Comparison of ENCODE assay signal across 28 cellular contexts in genomic region chr15:26758079-26758478, GRCh38. TPM values are rescaled to one million over a fixed set of nuclear protein-coding genes. Genes with fewer than 3 reads are reported as not detected.
DNase-seq lines count a peak whose midpoint lies in the region; ATAC-seq, FAIRE-seq and TF ChIP-seq lines count a peak whose summit lies in the region.
"Had no signal": no experiment of that assay in that cellular context is flagged by ENCODE, and none has a peak within 500 bp of the region (broad histone marks: within the 10 kb centered on the region; RNA-seq: fewer than 3 reads in every experiment).

No MANE protein-coding gene starts in this region.

- TF ChIP-seq CTCF in IMR-90 (conservative IDR thresholded peaks at IDR 0.05; ENCODE audit: low read depth, low read length) (no peak), K562 (IDR thresholded peaks at IDR 0.05 in 2 of 3, conservative IDR thresholded peaks at IDR 0.05 in 1 of 3; ENCODE audit: insufficient read depth in 2 of 3, low read depth in 1 of 3, low read length in 3 of 3) (no peak), neural progenitor cell (IDR thresholded peaks at IDR 0.05) (no peak)

- no peak overlapping the region for H3K9ac ChIP-seq in IMR-90 (ENCODE audit: low read depth, low read length)
- no peak overlapping the region for H3K9ac ChIP-seq in K562 (ENCODE audit: insufficient read depth in 1 of 2, low read depth in 2 of 2, low read length in 2 of 2)
- no peak overlapping the region for H3K9ac ChIP-seq in neural progenitor cell
- H3K9ac ChIP-seq: BLaER1, GM23248, SK-N-SH had no signal

- H3K4me2 ChIP-seq in IMR-90 (ENCODE audit: low read depth, low read length) (no peak overlapping the region), K562 (ENCODE audit: insufficient read depth, low read length) (no peak overlapping the region), neural progenitor cell (peak overlapping the region; percentile 24)
- H3K4me2 ChIP-seq: BLaER1, SK-N-SH had no signal

- no peak overlapping the region for H4K5ac ChIP-seq in IMR-90 (ENCODE audit: low read depth, low read length)

- no peak overlapping the region for H3K27ac Mint-ChIP-seq in neural progenitor cell
- H3K27ac Mint-ChIP-seq in activated CD4-positive, alpha-beta T cell treated with anti-CD3 and anti-CD28 coated beads, Interleukin-2, amount 10 ng/mL, durations not matched to agents 7 days and 5 days, result no peak overlapping the region
- H3K27ac Mint-ChIP-seq: T-helper 17 cell had no signal

- H3K56ac ChIP-seq in IMR-90 (ENCODE audit: extremely low read depth, insufficient read depth, low read length), result no peak overlapping the region

- peaks cover under 1% of the 10 kb centered on the region for H3K27me3 Mint-ChIP-seq in neural progenitor cell (ENCODE audit: insufficient read depth, low read depth)
- H3K27me3 Mint-ChIP-seq in activated CD4-positive, alpha-beta T cell treated with anti-CD3 and anti-CD28 coated beads, Interleukin-2, amount 10 ng/mL, durations not matched to agents 7 days and 5 days, result no peaks in the 10 kb centered on the region
- H3K27me3 Mint-ChIP-seq: CD4-positive, CD25-positive, alpha-beta regulatory T cell; T-helper 17 cell had no signal

- TF ChIP-seq POLR2A in IMR-90 (IDR thresholded peaks at IDR 0.05; ENCODE audit: low read depth, low read length) (no peak), K562 (conservative IDR thresholded peaks at IDR 0.05) (no peak)

- H4K20me1 ChIP-seq in IMR-90 (ENCODE audit: insufficient read depth, low read length) (no peaks in the 10 kb centered on the region), K562 (replicated peaks; ENCODE audit: control insufficient read depth, insufficient read depth, low read length) (no peaks in the 10 kb centered on the region), neural progenitor cell (ENCODE audit: low read depth) (no peaks in the 10 kb centered on the region)
- H4K20me1 ChIP-seq: BLaER1 had no signal

- no peaks in the 10 kb centered on the region for H3K36me3 ChIP-seq in IMR-90 (ENCODE audit: control insufficient read depth, insufficient read depth, low read length)
- H3K36me3 ChIP-seq in K562 (ENCODE audit: control insufficient read depth, insufficient read depth, low read length), result no peaks in the 10 kb centered on the region
- H3K36me3 ChIP-seq in neural progenitor cell, result peaks cover 6% of the 10 kb centered on the region
- H3K36me3 ChIP-seq: BLaER1, MG63 had no signal

- no peak overlapping the region for H2BK120ac ChIP-seq in IMR-90 (ENCODE audit: low read depth, low read length)

- no peak overlapping the region for H2AK9ac ChIP-seq in IMR-90 (replicated peaks; ENCODE audit: low read depth, low read length, poor library complexity)

- peaks cover 14% of the 10 kb centered on the region for H3F3A ChIP-seq in neural progenitor cell (ENCODE audit: low read depth)

- no CpG with 5 or more reads among the region's 4 CpGs for WGBS in IMR-90 (ENCODE audit: extremely low coverage in 2 of 2, insufficient read length in 1 of 2), 2 experiments
- WGBS in K562 (ENCODE audit: insufficient coverage, low coverage, missing lambda C conversion rate), result 0% methylated on average over 4 of the region's 4 CpGs

- dilution Hi-C loops in IMR-90 (cut with HindIII; ENCODE audit: low sequenced_read_pairs, unreplicated experiment), result no loop called here

- H3K79me1 ChIP-seq in IMR-90 (ENCODE audit: low read depth in 1 of 2, low read length in 2 of 2), result no peaks in the 10 kb centered on the region

- no peak for FAIRE-seq in K562 (lab: Jason Lieb, UNC)
- FAIRE-seq: GM18507 had no signal

- H3K9me3 ChIP-seq in IMR-90 (ENCODE audit: control insufficient read depth, insufficient read depth, low read length) (peaks cover 8% of the 10 kb centered on the region), K562 (replicated peaks; ENCODE audit: control insufficient read depth, insufficient read depth, low read depth, low read length) (no peaks in the 10 kb centered on the region), neural progenitor cell (ENCODE audit: low read depth) (no peaks in the 10 kb centered on the region)
- H3K9me3 ChIP-seq: BLaER1, MG63, SK-N-SH had no signal

- no peak overlapping the region for H2BK15ac ChIP-seq in IMR-90 (ENCODE audit: low read depth, low read length)

- no peak overlapping the region for H3K14ac ChIP-seq in IMR-90 (replicated peaks; ENCODE audit: low read depth, low read length)

- no peak overlapping the region for H4K8ac ChIP-seq in IMR-90 (ENCODE audit: low read depth in 2 of 2, low read length in 2 of 2)

- no peak for TF ChIP-seq RAD21 in IMR-90 (IDR thresholded peaks at IDR 0.05; ENCODE audit: low read length)
- no peak for TF ChIP-seq RAD21 in K562 (CRISPR knock-in tag; conservative IDR thresholded peaks at IDR 0.05 in 1 of 2, IDR thresholded peaks at IDR 0.05 in 1 of 2)

- H3K9me1 ChIP-seq in IMR-90 (ENCODE audit: insufficient read depth, low read length) (no peaks in the 10 kb centered on the region), K562 (ENCODE audit: control insufficient read depth, insufficient read depth, low read length) (no peaks in the 10 kb centered on the region)

- peak; percentile 5 for DNase-seq in NCI-H748 (lab: John Stamatoyannopoulos, UW; ENCODE audit: unreplicated experiment)
- no peak for DNase-seq in NCI-H748 treated with DMSO at 0.1 percent for 48 hours (lab: John Stamatoyannopoulos, UW)
- DNase-seq in IMR-90, result no peak
- DNase-seq in K562 (ENCODE audit: extremely low read depth in 1 of 4, low spot score in 3 of 4), result no peak
- DNase-seq in neural progenitor cell (ENCODE audit: low spot score), result no peak
- DNase-seq in iPS-NIHi11 (ENCODE audit: low spot score), result no peak
- DNase-seq in activated CD4-positive, alpha-beta T cell treated with anti-CD3 and anti-CD28 coated beads, Interleukin-2, amount 10 ng/mL, durations not matched to agents 7 days and 5 days, result no peak
- DNase-seq in ACHN, result no peak
- DNase-seq: 8988T; CD4-positive, CD25-positive, alpha-beta regulatory T cell; DMS153; DND-41; GM23248; KBM-7; MG63; NCI-H187 treated with DMSO at 0.1 percent for 48 hours; NCI-H2171 treated with DMSO at 0.1 percent for 48 hours; NCI-H345; NCI-H510A treated with DMSO at 0.1 percent for 48 hours; SHP77; SK-N-SH; SW 1271; T-helper 17 cell had no signal

- no peaks in the 10 kb centered on the region for H3K27me3 ChIP-seq in IMR-90 (ENCODE audit: control insufficient read depth, insufficient read depth, low read length)
- no peaks in the 10 kb centered on the region for H3K27me3 ChIP-seq in K562 (ENCODE audit: control insufficient read depth in 2 of 2, insufficient read depth in 2 of 2, low read length in 2 of 2)
- no peaks in the 10 kb centered on the region for H3K27me3 ChIP-seq in neural progenitor cell
- H3K27me3 ChIP-seq: BLaER1, MG63 had no signal

- CTCF ChIA-PET in IMR-90 (lab: Yijun Ruan, JAX) (no interaction called here), K562 (lab: Yijun Ruan, JAX; ENCODE audit: low intra/inter-chr PET ratio) (no interaction called here)
- CTCF ChIA-PET in activated CD4-positive, alpha-beta T cell treated with anti-CD3 and anti-CD28 coated beads, Interleukin-2, amount 10 ng/mL, durations not matched to agents 7 days and 5 days (lab: Charles Lee), result no interaction called here

- in situ Hi-C loops in IMR-90 (cut with MboI; ENCODE audit: low sequenced_read_pairs) (loop anchor here (25.0 kb wide), 1 partner anchor 421 kb away; no protein-coding TSS in a partner anchor), K562 (cut with MboI) (no loop called here), ACHN (cut with HindIII; ENCODE audit: low pct_ligation_motif_present, low pct_unique_long_range_greater_than_20kb, low sequenced_read_pairs) (no loop called here)

- TF ChIP-seq EP300 in K562 (IDR thresholded peaks at IDR 0.05; ENCODE audit: low read length), result no peak

- BruUV-seq in IMR-90 (replicated peaks; lab: Mats Ljungman, UMichigan) (no TSS peak), K562 (replicated peaks; lab: Mats Ljungman, UMichigan) (no TSS peak)

- no peak overlapping the region for H2AK5ac ChIP-seq in IMR-90 (ENCODE audit: low read depth, low read length)

- POLR2A ChIA-PET in IMR-90 (lab: Charles Lee; ENCODE audit: unreplicated experiment), result no interaction called here
- POLR2A ChIA-PET in K562 (lab: Yijun Ruan, JAX), result no interaction called here
- POLR2A ChIA-PET in activated CD4-positive, alpha-beta T cell treated with anti-CD3 and anti-CD28 coated beads, Interleukin-2, amount 10 ng/mL, durations not matched to agents 7 days and 5 days (lab: Charles Lee), result no interaction called here

- H3K23ac ChIP-seq in IMR-90 (ENCODE audit: low read depth, low read length), result no peak overlapping the region

- H2BK20ac ChIP-seq in IMR-90 (ENCODE audit: low read depth, low read length), result no peak overlapping the region

- no peak overlapping the region for H3K4me3 Mint-ChIP-seq in neural progenitor cell
- H3K4me3 Mint-ChIP-seq in activated CD4-positive, alpha-beta T cell treated with anti-CD3 and anti-CD28 coated beads, Interleukin-2, amount 10 ng/mL, durations not matched to agents 7 days and 5 days, result no peak overlapping the region
- H3K4me3 Mint-ChIP-seq: CD4-positive, CD25-positive, alpha-beta regulatory T cell; T-helper 17 cell had no signal

- intact Hi-C loops in IMR-90 (cut with micrococcal nuclease) (no loop called here), K562 (cut with micrococcal nuclease) (no loop called here)

- peaks cover 8% of the 10 kb centered on the region for H3K4me1 Mint-ChIP-seq in neural progenitor cell
- no peaks in the 10 kb centered on the region for H3K4me1 Mint-ChIP-seq in activated CD4-positive, alpha-beta T cell treated with anti-CD3 and anti-CD28 coated beads, Interleukin-2, amount 10 ng/mL, durations not matched to agents 7 days and 5 days
- H3K4me1 Mint-ChIP-seq: CD4-positive, CD25-positive, alpha-beta regulatory T cell; T-helper 17 cell had no signal

- H3K9me3 Mint-ChIP-seq in neural progenitor cell, result no peaks in the 10 kb centered on the region
- H3K9me3 Mint-ChIP-seq in activated CD4-positive, alpha-beta T cell treated with anti-CD3 and anti-CD28 coated beads, Interleukin-2, amount 10 ng/mL, durations not matched to agents 7 days and 5 days, result peaks cover 10% of the 10 kb centered on the region

- H3K79me2 ChIP-seq in K562 (ENCODE audit: control insufficient read depth, insufficient read depth, low read length), result no peaks in the 10 kb centered on the region
- peaks cover 19% of the 10 kb centered on the region for H3K79me2 ChIP-seq in neural progenitor cell (ENCODE audit: low read depth)

- H3K4me3 ChIP-seq in IMR-90 (ENCODE audit: insufficient read depth, low read depth, low read length) (no peak overlapping the region), K562 (no peak overlapping the region), neural progenitor cell (no peak overlapping the region)
- H3K4me3 ChIP-seq: BLaER1, GM23248, MG63 had no signal

- ATAC-seq in IMR-90 (ENCODE audit: low read depth) (no peak), K562 (no peak)
- ATAC-seq: HCT116, Panc1, T-helper 17 cell had no signal

- H3K36me3 Mint-ChIP-seq in neural progenitor cell, result peaks cover 7% of the 10 kb centered on the region
- no peaks in the 10 kb centered on the region for H3K36me3 Mint-ChIP-seq in activated CD4-positive, alpha-beta T cell treated with anti-CD3 and anti-CD28 coated beads, Interleukin-2, amount 10 ng/mL, durations not matched to agents 7 days and 5 days (ENCODE audit: low read depth)
- H3K36me3 Mint-ChIP-seq: CD4-positive, CD25-positive, alpha-beta regulatory T cell had no signal

- H3K4ac ChIP-seq in IMR-90 (ENCODE audit: low read depth, low read length), result no peak overlapping the region

- H2BK5ac ChIP-seq in IMR-90 (ENCODE audit: low read depth, low read length, poor library complexity, severe bottlenecking), result no peak overlapping the region

- no peak overlapping the region for H2AFZ ChIP-seq in IMR-90 (replicated peaks; ENCODE audit: low read length, poor library complexity)
- no peak overlapping the region for H2AFZ ChIP-seq in K562 (ENCODE audit: low read depth, low read length)
- H2AFZ ChIP-seq in neural progenitor cell (replicated peaks), result no peak overlapping the region
- H2AFZ ChIP-seq: GM23248 had no signal

- H4K91ac ChIP-seq in IMR-90 (ENCODE audit: insufficient read depth, low read depth, low read length), result no peak overlapping the region

- H3K27ac ChIP-seq in IMR-90 (ENCODE audit: insufficient read depth, low read length) (no peak overlapping the region), K562 (ENCODE audit: extremely low read depth, low read depth, low read length) (no peak overlapping the region), neural progenitor cell (peak overlapping the region; percentile 50)
- H3K27ac ChIP-seq: BLaER1, GM23248, RWPE1 had no signal

- no peaks in the 10 kb centered on the region for H3K4me1 ChIP-seq in IMR-90 (ENCODE audit: control insufficient read depth, insufficient read depth, low read length)
- H3K4me1 ChIP-seq in K562 (replicated peaks in 1 of 2; ENCODE audit: control insufficient read depth in 2 of 2, insufficient read depth in 2 of 2, low read length in 2 of 2), result no peaks in the 10 kb centered on the region
- H3K4me1 ChIP-seq in neural progenitor cell, result peaks cover 39% of the 10 kb centered on the region
- H3K4me1 ChIP-seq: BLaER1 had no signal

- no peak overlapping the region for H3K18ac ChIP-seq in IMR-90 (ENCODE audit: low read depth, low read length)

RNA-seq across cellular contexts. Expression of gene GABRB3, which starts 14.8 kb away (rescaled TPM):
- total RNA-seq in IMR-90 (2012; rRNA removed), result 0.54 and 0.56 TPM in 2 replicates
- polyA plus RNA-seq in IMR-90 (2012; rRNA removed), result 0.30 and 0.36 TPM in 2 replicates
- 0.12 and 0.40 TPM in 2 replicates for polyA plus RNA-seq in IMR-90 (2012; cell fraction: cytosol; rRNA removed)
- 0.05 and 0.33 TPM in 2 replicates for polyA plus RNA-seq in IMR-90 (2012; cell fraction: nucleus; rRNA removed; ENCODE audit: low replicate concordance)
- 0.53 and 1.0 TPM in 2 replicates for total RNA-seq in K562 (2011; cell fraction: chromatin; rRNA removed; ENCODE audit: low replicate concordance)
- 0.33 and 0.39 TPM in 2 replicates for total RNA-seq in K562 (2011; cell fraction: nucleolus; rRNA removed)
- 0.38 and 1.7 TPM in 2 replicates for total RNA-seq in K562 (2011; cell fraction: nucleoplasm; rRNA removed)
- 0.09 and 0.57 TPM in 2 replicates for total RNA-seq in K562 (2014; rRNA removed)
- 0.35 and 0.65 TPM in 2 replicates for total RNA-seq in K562 (2014; rRNA removed; fragmentation: Illumina TruSeq; extraction: Trizol)
- 0.51 and 0.79 TPM in 2 replicates for total RNA-seq in K562 (2015; rRNA removed; fragmentation: Illumina TruSeq; extraction: Trizol)
- total RNA-seq in K562 (2021), result 0.33 and 0.63 TPM in 2 replicates
- 0.01 and 0.24 TPM in 2 replicates for polyA plus RNA-seq in K562 (2011; rRNA removed)
- 0.04 and 0.12 TPM in 2 replicates for polyA plus RNA-seq in K562 (2011; cell fraction: cytosol; rRNA removed)
- 0.27 TPM in 1 of 2 replicates, not detected in the other for polyA plus RNA-seq in K562 (2011; cell fraction: nucleus; rRNA removed)
- 0.78 and 1.5 TPM in 2 replicates for polyA plus RNA-seq in K562 (2012)
- 0.36 and 0.79 TPM in 2 replicates for polyA plus RNA-seq in K562 (2014; fragmentation: Illumina TruSeq; extraction: Trizol)
- polyA plus RNA-seq in K562 (2014; fragmentation: Nextera tagmentation; extraction: Ambion mirVana), result 1 to 10 TPM in 1 of 2 experiments, under 1 TPM in 1; 0.49 to 1.4 TPM
- 0.23 and 0.27 TPM in 2 replicates for polyA plus RNA-seq in K562 (2014; rRNA removed)
- polyA minus RNA-seq in K562 (2011; rRNA and poly(A)+ RNA removed), result 0.53 TPM in 1 of 2 replicates, not detected in the other
- polyA minus RNA-seq in K562 (2011; cell fraction: cytosol; rRNA and poly(A)+ RNA removed), result not detected in 2 replicates
- 0.33 and 0.94 TPM in 2 replicates for polyA minus RNA-seq in K562 (2011; cell fraction: nucleus; rRNA and poly(A)+ RNA removed)
- total RNA-seq in neural progenitor cell (ENCODE audit: low replicate concordance), result 8.8 and 11.1 TPM in 2 replicates
- total RNA-seq in activated CD4-positive, alpha-beta T cell treated with anti-CD3 and anti-CD28 coated beads, Interleukin-2, amount 10 ng/mL, durations not matched to agents 7 days and 5 days, result under 1 TPM in 1 of 2 experiments, not detected in 1; 0.12 TPM
- total RNA-seq: CD4-positive, CD25-positive, alpha-beta regulatory T cell; GM23248; T-helper 17 cell had no signal
